In the genomic region with DNA sequence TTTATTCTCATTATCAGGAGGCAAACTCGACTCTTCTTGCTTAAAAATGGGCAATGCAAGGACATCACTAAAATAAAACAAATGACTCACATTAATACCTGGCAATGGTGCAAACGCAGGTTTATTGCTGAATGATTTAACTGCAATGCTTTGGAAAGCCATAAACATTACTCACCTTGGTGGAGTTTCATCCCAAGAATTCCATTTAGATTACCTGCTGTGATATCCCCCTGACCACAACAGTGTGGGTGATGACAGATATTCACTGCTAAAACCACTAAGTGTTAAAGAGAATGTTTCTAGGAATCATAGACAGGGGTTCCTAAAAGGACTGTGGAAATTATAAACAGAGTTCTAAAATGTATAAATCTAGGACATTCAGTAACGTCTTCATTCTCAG, we compare ENCODE assay signal across 13 cellular contexts. TPM values are rescaled to one million over a fixed set of nuclear protein-coding genes. Genes with fewer than 3 reads are reported as not detected.
DNase-seq lines count a peak whose midpoint lies in the region; ATAC-seq and TF ChIP-seq lines count a peak whose summit lies in the region.
"Had no signal": no experiment of that assay in that cellular context is flagged by ENCODE, and none has a peak within 500 bp of the region (broad histone marks: within the 10 kb centered on the region; RNA-seq: fewer than 3 reads in every experiment).

No MANE protein-coding gene starts in this region.

- no peak for TF ChIP-seq CTCF in HCT116 (IDR thresholded peaks at IDR 0.05 in 2 of 3, conservative IDR thresholded peaks at IDR 0.05 in 1 of 3; ENCODE audit: borderline replicate concordance in 1 of 3, insufficient read depth in 1 of 3, low read depth in 2 of 3, low read length in 2 of 3)
- no peak for TF ChIP-seq CTCF in SK-N-SH (IDR thresholded peaks at IDR 0.05)
- no peak for TF ChIP-seq CTCF in sigmoid colon (IDR thresholded peaks at IDR 0.05)

- H3K4me1 ChIP-seq in HCT116 (ENCODE audit: control insufficient read depth in 1 of 2, insufficient read depth in 2 of 2, low read length in 2 of 2), result peaks cover 18 to 49% of the 10 kb centered on the region in 2 experiments; a peak in 3 of 4 replicates
- no peaks in the 10 kb centered on the region for H3K4me1 ChIP-seq in SK-N-SH (ENCODE audit: control insufficient read depth in 1 of 2, insufficient read depth in 2 of 2, low read depth in 1 of 2, low read length in 1 of 2)
- no peaks in the 10 kb centered on the region for H3K4me1 ChIP-seq in sigmoid colon

- BruUV-seq in HCT116 (replicated peaks; lab: Mats Ljungman, UMichigan), result no TSS peak

- in situ Hi-C loops in ACHN (cut with HindIII; ENCODE audit: low pct_ligation_motif_present, low pct_unique_long_range_greater_than_20kb, low sequenced_read_pairs), result no loop called here

- no peak overlapping the region for H3K4me3 Mint-ChIP-seq in stimulated activated naive B cell treated with anti-CD40 and anti-IgM and Interleukin-4, amounts not matched to agents 10 μg/mL and 1 μg/mL and 100 μg/mL, for 72 hours

- 0 out of 2 replicates have a peak, but pooled peaks cover 6% of the 10 kb centered on the region for H3K79me2 ChIP-seq in HCT116 (ENCODE audit: insufficient read depth, low read length)
- H3K79me2 ChIP-seq in SK-N-SH (ENCODE audit: insufficient read depth), result peaks cover 15% of the 10 kb centered on the region; the same call in 1 of the 2 replicates

- TF ChIP-seq POLR2A in HCT116 (IDR thresholded peaks at IDR 0.05; ENCODE audit: borderline replicate concordance, extremely low read depth, insufficient read depth, insufficient read length) (no peak), sigmoid colon (IDR thresholded peaks at IDR 0.05) (no peak)

- ATAC-seq in HCT116 (peak; percentile 91), HG02885 (IDR thresholded peaks at IDR 0.05; ENCODE audit: poor library complexity, unreplicated experiment) (no peak), HG03175 (IDR thresholded peaks at IDR 0.05; ENCODE audit: unreplicated experiment) (no peak)
- no peak for ATAC-seq in stimulated activated naive B cell treated with anti-CD40 and anti-IgM and Interleukin-4, amounts not matched to agents 10 μg/mL and 1 μg/mL and 100 μg/mL, for 72 hours (replicated peaks)

- RAD21 ChIA-PET in HCT116 (lab: Charles Lee; ENCODE audit: low non-redundant PET in 1 of 2, low total read pairs in 2 of 2, uncharacterized antibody in 2 of 2, unreplicated experiment in 2 of 2), result no interaction called here

- H3K36me3 Mint-ChIP-seq in stimulated activated naive B cell treated with anti-CD40 and anti-IgM and Interleukin-4, amounts not matched to agents 10 μg/mL and 1 μg/mL and 100 μg/mL, for 72 hours, result peaks cover 13 to 31% of the 10 kb centered on the region in 2 donors

- 78% methylated on average over 3 of the region's 3 CpGs for WGBS in SK-N-SH (ENCODE audit: low lambda C conversion rate)
- WGBS in sigmoid colon, 2 donors, result 58 to 83% methylated on average over 3 of the region's 3 CpGs

- no peaks in the 10 kb centered on the region for H3K4me1 Mint-ChIP-seq in stimulated activated naive B cell treated with anti-CD40 and anti-IgM and Interleukin-4, amounts not matched to agents 10 μg/mL and 1 μg/mL and 100 μg/mL, for 72 hours

- no peaks in the 10 kb centered on the region for H3K27me3 ChIP-seq in HCT116 (ENCODE audit: insufficient read depth, low read length)
- no peaks in the 10 kb centered on the region for H3K27me3 ChIP-seq in SK-N-SH (ENCODE audit: insufficient read depth)
- H3K27me3 ChIP-seq in sigmoid colon, result no peaks in the 10 kb centered on the region

- POLR2A ChIA-PET in HCT116 (lab: Charles Lee), result no interaction called here
- POLR2A ChIA-PET in SK-N-SH (lab: Yijun Ruan, JAX), result no interaction called here

- TF ChIP-seq RAD21 in HCT116 (IDR thresholded peaks at IDR 0.05; ENCODE audit: low read depth), result peak; percentile 34; the same call in 1 of the 2 replicates
- TF ChIP-seq RAD21 in SK-N-SH (IDR thresholded peaks at IDR 0.05; ENCODE audit: low read length), result no peak

- no peak overlapping the region for H3K27ac Mint-ChIP-seq in stimulated activated naive B cell treated with anti-CD40 and anti-IgM and Interleukin-4, amounts not matched to agents 10 μg/mL and 1 μg/mL and 100 μg/mL, for 72 hours

- H2AFZ ChIP-seq in HCT116 (ENCODE audit: low read depth, low read length, poor library complexity, severe bottlenecking), result no peak overlapping the region
- H2AFZ ChIP-seq in SK-N-SH (ENCODE audit: low read depth), result no peak overlapping the region

- H4K20me1 ChIP-seq in HCT116 (ENCODE audit: insufficient read depth) (no peaks in the 10 kb centered on the region), SK-N-SH (ENCODE audit: insufficient read depth) (peaks cover 4% of the 10 kb centered on the region; the same call in 1 of the 2 replicates)

- H3K36me3 ChIP-seq in HCT116 (ENCODE audit: control insufficient read depth in 1 of 2, insufficient read depth in 2 of 2, low read length in 2 of 2) (peaks cover 17 to 21% of the 10 kb centered on the region in 2 experiments), SK-N-SH (replicated peaks in 1 of 2; ENCODE audit: control insufficient read depth in 1 of 2, insufficient read depth in 2 of 2, low read length in 1 of 2) (peaks cover 16 to 36% of the 10 kb centered on the region in 2 experiments), sigmoid colon (peaks cover 0 to 49% (median 2%) of the 10 kb centered on the region in 4 donors)

- no peaks in the 10 kb centered on the region for H3K27me3 Mint-ChIP-seq in stimulated activated naive B cell treated with anti-CD40 and anti-IgM and Interleukin-4, amounts not matched to agents 10 μg/mL and 1 μg/mL and 100 μg/mL, for 72 hours

- H3K9ac ChIP-seq in HCT116 (ENCODE audit: low read length) (peak overlapping the region; percentile 19; the same call in 1 of the 2 replicates), SK-N-SH (no peak overlapping the region)

- DNase-seq in ACHN, result peak; percentile 95
- peak; percentile 86 for DNase-seq in HCT116 (ENCODE audit: low read depth, low spot score)
- no peak for DNase-seq in SK-N-SH
- peak; percentile 7 for DNase-seq in hepatic stellate cell (ENCODE audit: low spot score)
- DNase-seq in sigmoid colon, result no peak
- DNase-seq in stimulated activated naive B cell treated with anti-CD40 and anti-IgM and Interleukin-4, amounts not matched to agents 10 μg/mL and 1 μg/mL and 100 μg/mL, for 72 hours, result no peak
- DNase-seq: NCI-H146; NCI-H524 treated with DMSO at 0.1 percent for 48 hours; SHP77 treated with DMSO at 0.1 percent for 48 hours; stimulated activated CD4-positive, alpha-beta T cell treated with anti-CD3 and anti-CD28 coated beads, Interleukin-15, amount 100 ng/mL, for 24 hours had no signal

- CTCF ChIA-PET in HCT116 (lab: Charles Lee) (no interaction called here), SK-N-SH (lab: Yijun Ruan, JAX) (no interaction called here)

- H3K9me3 Mint-ChIP-seq in stimulated activated naive B cell treated with anti-CD40 and anti-IgM and Interleukin-4, amounts not matched to agents 10 μg/mL and 1 μg/mL and 100 μg/mL, for 72 hours, result no peaks in the 10 kb centered on the region

- no peaks in the 10 kb centered on the region for H3K9me3 ChIP-seq in HCT116 (ENCODE audit: control insufficient read depth in 1 of 2, insufficient read depth in 1 of 2, low read depth in 1 of 2, low read length in 2 of 2)
- H3K9me3 ChIP-seq in SK-N-SH, result no peaks in the 10 kb centered on the region
- H3K9me3 ChIP-seq in sigmoid colon, result no peaks in the 10 kb centered on the region

- H3K9me2 ChIP-seq in HCT116 (ENCODE audit: insufficient read depth) (no peaks in the 10 kb centered on the region), SK-N-SH (no peaks in the 10 kb centered on the region)

- H3K4me2 ChIP-seq in HCT116 (ENCODE audit: low read length) (peak overlapping the region; percentile 58), SK-N-SH (no peak overlapping the region)

- TF ChIP-seq EP300 in SK-N-SH (IDR thresholded peaks at IDR 0.05; ENCODE audit: borderline replicate concordance in 1 of 2, low read depth in 1 of 2, low read length in 1 of 2) (no peak), sigmoid colon (IDR thresholded peaks at IDR 0.05) (no peak)

- H3K4me3 ChIP-seq in HCT116 (replicated peaks in 1 of 2; ENCODE audit: low read depth in 1 of 2, low read length in 2 of 2), result peak overlapping the region in 1 of 2 experiments; percentile 27; a peak in 2 of 4 replicates
- no peak overlapping the region for H3K4me3 ChIP-seq in SK-N-SH (ENCODE audit: low read depth in 2 of 2, low read length in 1 of 2)
- H3K4me3 ChIP-seq in sigmoid colon, result no peak overlapping the region
- H3K4me3 ChIP-seq: coronary artery had no signal

- H3K27ac ChIP-seq in HCT116 (ENCODE audit: low read depth, low read length), result peak overlapping the region; percentile 46; the same call in 1 of the 2 replicates
- H3K27ac ChIP-seq in SK-N-SH (ENCODE audit: low read depth in 2 of 2, low read length in 1 of 2), result no peak overlapping the region
- no peak overlapping the region for H3K27ac ChIP-seq in sigmoid colon
- H3K27ac ChIP-seq: coronary artery had no signal

- H3F3A ChIP-seq in SK-N-SH (replicated peaks; ENCODE audit: insufficient read depth), result peaks cover 9% of the 10 kb centered on the region

- intact Hi-C loops in HCT116 (cut with micrococcal nuclease), result no loop called here
- intact Hi-C loops in sigmoid colon (cut with DNase I), result no loop called here

TF ChIP-seq in HCT116, 20 proteins besides CTCF, POLR2A, EP300 and RAD21 (continues in another document):
- TF ChIP-seq, protein P1, sequence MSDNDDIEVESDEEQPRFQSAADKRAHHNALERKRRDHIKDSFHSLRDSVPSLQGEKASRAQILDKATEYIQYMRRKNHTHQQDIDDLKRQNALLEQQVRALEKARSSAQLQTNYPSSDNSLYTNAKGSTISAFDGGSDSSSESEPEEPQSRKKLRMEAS (IDR thresholded peaks at IDR 0.05), result peak; percentile 39; the same call in 1 of the 2 replicates
- peak; percentile 92 for TF ChIP-seq FOSL1 (IDR thresholded peaks at IDR 0.05; ENCODE audit: low read depth)

TF ChIP-seq in SK-N-SH, 30 proteins besides CTCF, POLR2A, EP300 and RAD21 (continues in another document):
- TF ChIP-seq, protein P1 (IDR thresholded peaks at IDR 0.05; ENCODE audit: low read depth), result no peak
- TF ChIP-seq NRF1 (IDR thresholded peaks at IDR 0.05; ENCODE audit: low read depth, low read length), result no peak

RNA-seq across cellular contexts. Expression of gene CSRNP2, which starts 35.3 kb away (rescaled TPM):
- total RNA-seq in HCT116 (2021; ENCODE audit: unreplicated experiment) (19.0 TPM), sigmoid colon (10 to 100 TPM; 17.4 to 23.9 (median 20.6) TPM)
- polyA plus RNA-seq in HCT116 (2012), result 9.2 and 12.6 TPM in 2 replicates
- polyA plus RNA-seq in SK-N-SH (2012; rRNA removed) (18.7 and 22.7 TPM in 2 replicates), sigmoid colon (10 to 100 TPM in 1 of 3 donors, 1 to 10 TPM in 2; 8.4 to 11.4 (median 9.2) TPM)
- 18.6 and 19.3 TPM in 2 replicates for polyA plus RNA-seq in SK-N-SH (2012; cell fraction: cytosol; rRNA removed)
- 34.1 and 44.5 TPM in 2 replicates for polyA plus RNA-seq in SK-N-SH (2012; cell fraction: nucleus; rRNA removed)

RNA-seq across cellular contexts. Expression of gene TFCP2, which starts 54.2 kb away (rescaled TPM):
- total RNA-seq in HCT116 (2021; ENCODE audit: unreplicated experiment) (31.6 TPM), sigmoid colon (10 to 100 TPM; 11.9 to 17.8 (median 13.7) TPM)
- 14.8 and 18.5 TPM in 2 replicates for polyA plus RNA-seq in HCT116 (2012)
- polyA plus RNA-seq in SK-N-SH (2012; rRNA removed) (18.1 and 19.3 TPM in 2 replicates), sigmoid colon (10 to 100 TPM; 10.4 to 18.1 (median 12.6) TPM)
- polyA plus RNA-seq in SK-N-SH (2012; cell fraction: cytosol; rRNA removed), result 25.3 and 26.3 TPM in 2 replicates
- 11.6 and 16.9 TPM in 2 replicates for polyA plus RNA-seq in SK-N-SH (2012; cell fraction: nucleus; rRNA removed)

Comparison
In these comparisons a context has a peak if more than half of its experiments do, and no peak if none do; other contexts are left out.
1. DNase-seq: peak in ACHN (single experiment), HCT116 (single experiment) and hepatic stellate cell (single experiment); none in SK-N-SH (single experiment), sigmoid colon (single experiment) and stimulated activated naive B cell treated with anti-CD40 and anti-IgM and Interleukin-4, amounts not matched to agents 10 μg/mL and 1 μg/mL and 100 μg/mL, for 72 hours (single experiment).